Comparison of ENCODE assay signal across 8 cellular contexts in genomic region chr5:10565785-10566506, GRCh38. TPM values are rescaled to one million over a fixed set of nuclear protein-coding genes. Genes with fewer than 3 reads are reported as not detected.
A peak's percentile ranks its signal among the peaks of the same experiment; 100 is the strongest.
DNase-seq lines count a peak whose midpoint lies in the region; ATAC-seq and TF ChIP-seq lines count a peak whose summit lies in the region.

No MANE protein-coding gene starts in this region.

- no peaks in the 10 kb centered on the region for H3K9me3 Mint-ChIP-seq in activated naive CD4-positive, alpha-beta T cell treated with anti-CD3 and anti-CD28 coated beads, Interleukin-2, amount 10 ng/mL, durations not matched to agents 7 days and 5 days
- no peaks in the 10 kb centered on the region for H3K9me3 Mint-ChIP-seq in activated naive CD4-positive, alpha-beta T cell treated with anti-CD3 and anti-CD28 coated beads, Interleukin-2, amount 50 U/mL, for 72 hours
- no peaks in the 10 kb centered on the region for H3K9me3 Mint-ChIP-seq in type B pancreatic cell

- no peak overlapping the region for H3K27ac Mint-ChIP-seq in activated naive CD4-positive, alpha-beta T cell treated with anti-CD3 and anti-CD28 coated beads, Interleukin-2, amount 10 ng/mL, durations not matched to agents 7 days and 5 days
- H3K27ac Mint-ChIP-seq in activated naive CD4-positive, alpha-beta T cell treated with anti-CD3 and anti-CD28 coated beads, Interleukin-2, amount 50 U/mL, for 72 hours = peak overlapping the region in 1 of 2 donors; percentile 83
- no peak overlapping the region for H3K27ac Mint-ChIP-seq in type B pancreatic cell

- H3K4me1 Mint-ChIP-seq in activated naive CD4-positive, alpha-beta T cell treated with anti-CD3 and anti-CD28 coated beads, Interleukin-2, amount 10 ng/mL, durations not matched to agents 7 days and 5 days = peaks cover 24% of the 10 kb centered on the region
- peaks cover 14% of the 10 kb centered on the region for H3K4me1 Mint-ChIP-seq in type B pancreatic cell (ENCODE audit: unreplicated experiment)

- DNase-seq in activated naive CD4-positive, alpha-beta T cell treated with anti-CD3 and anti-CD28 coated beads, Interleukin-2, amount 10 ng/mL, durations not matched to agents 7 days and 5 days = peak; percentile 27
- DNase-seq in activated naive CD4-positive, alpha-beta T cell treated with anti-CD3 and anti-CD28 coated beads, Interleukin-2, amount 50 U/mL, for 72 hours (ENCODE audit: low spot score in 2 of 2) = no peak
- DNase-seq in WERI-Rb-1 (peak; percentile 49), type B pancreatic cell (ENCODE audit: extremely low spot score, unreplicated experiment) (no peak)
- DNase-seq in stimulated activated CD4-positive, alpha-beta T cell treated with anti-CD3 and anti-CD28 coated beads, Interleukin-15, amount 100 ng/mL, for 24 hours = no peak

- TF ChIP-seq CTCF in WERI-Rb-1 (IDR thresholded peaks at IDR 0.05; ENCODE audit: low read depth, low read length) (no peak), type B pancreatic cell (conservative IDR thresholded peaks at IDR 0.05) (no peak)

- peaks cover 38% of the 10 kb centered on the region for H3K36me3 ChIP-seq in WERI-Rb-1

- H3K27me3 ChIP-seq in WERI-Rb-1 (ENCODE audit: insufficient read depth, low read depth, severe bottlenecking) = no peaks in the 10 kb centered on the region

- no peaks in the 10 kb centered on the region for H3K36me3 Mint-ChIP-seq in activated naive CD4-positive, alpha-beta T cell treated with anti-CD3 and anti-CD28 coated beads, Interleukin-2, amount 10 ng/mL, durations not matched to agents 7 days and 5 days
- H3K36me3 Mint-ChIP-seq in activated naive CD4-positive, alpha-beta T cell treated with anti-CD3 and anti-CD28 coated beads, Interleukin-2, amount 50 U/mL, for 72 hours = peaks cover 4 to 5% of the 10 kb centered on the region in 2 donors
- H3K36me3 Mint-ChIP-seq in type B pancreatic cell = no peaks in the 10 kb centered on the region

- H3K27ac ChIP-seq in WERI-Rb-1 = peak overlapping the region; percentile 6; the same call in 1 of the 2 replicates

- peak overlapping the region; percentile 96 for H3K4me3 ChIP-seq in WERI-Rb-1 (ENCODE audit: low read depth, low read length)
- peak overlapping the region; percentile 16 for H3K4me3 ChIP-seq in iPS-18c (ENCODE audit: insufficient read depth, low read depth, low read length)

- CTCF ChIA-PET in activated naive CD4-positive, alpha-beta T cell treated with anti-CD3 and anti-CD28 coated beads, Interleukin-2, amount 10 ng/mL, durations not matched to agents 7 days and 5 days (lab: Charles Lee) = interaction anchor here (0.9 to 1.0 kb wide), 2 partner anchors 14 to 62 kb away, joined by 3 to 4 read pairs; no protein-coding TSS in a partner anchor

- ATAC-seq in activated naive CD4-positive, alpha-beta T cell treated with anti-CD3 and anti-CD28 coated beads, Interleukin-2, amount 50 U/mL, for 72 hours = no peak
- ATAC-seq in GM19395 (IDR thresholded peaks at IDR 0.05; ENCODE audit: unreplicated experiment) (no peak), HG03135 (IDR thresholded peaks at IDR 0.05; ENCODE audit: unreplicated experiment) (no peak)

- H3K4me3 Mint-ChIP-seq in activated naive CD4-positive, alpha-beta T cell treated with anti-CD3 and anti-CD28 coated beads, Interleukin-2, amount 10 ng/mL, durations not matched to agents 7 days and 5 days = peak overlapping the region; percentile 80
- H3K4me3 Mint-ChIP-seq in type B pancreatic cell = peak overlapping the region; percentile 85

- peaks cover 57% of the 10 kb centered on the region for H3K27me3 Mint-ChIP-seq in activated naive CD4-positive, alpha-beta T cell treated with anti-CD3 and anti-CD28 coated beads, Interleukin-2, amount 10 ng/mL, durations not matched to agents 7 days and 5 days
- peaks cover 31% of the 10 kb centered on the region for H3K27me3 Mint-ChIP-seq in type B pancreatic cell

- H3K9me3 ChIP-seq in WERI-Rb-1 (ENCODE audit: severe bottlenecking) (no peaks in the 10 kb centered on the region), iPS-18c (ENCODE audit: control insufficient read depth, insufficient read depth, low read length) (peaks cover 4% of the 10 kb centered on the region)

RNA-seq across cellular contexts. Expression of gene ANKRD33B, which starts 2.1 kb away (rescaled TPM):
- 1 to 10 TPM; 5.6 TPM for total RNA-seq in activated naive CD4-positive, alpha-beta T cell treated with anti-CD3 and anti-CD28 coated beads, Interleukin-2, amount 50 U/mL, for 72 hours
- 3.4 and 5.4 TPM in 2 replicates for total RNA-seq in type B pancreatic cell (ENCODE audit: low replicate concordance)

Comparison
In these comparisons a context has a peak if more than half of its experiments do, and no peak if none do; other contexts are left out.
1. DNase-seq: peak in activated naive CD4-positive, alpha-beta T cell treated with anti-CD3 and anti-CD28 coated beads, Interleukin-2, amount 10 ng/mL, durations not matched to agents 7 days and 5 days (single experiment) and WERI-Rb-1 (single experiment); none in activated naive CD4-positive, alpha-beta T cell treated with anti-CD3 and anti-CD28 coated beads, Interleukin-2, amount 50 U/mL, for 72 hours (0 of 2), type B pancreatic cell (single experiment) and stimulated activated CD4-positive, alpha-beta T cell treated with anti-CD3 and anti-CD28 coated beads, Interleukin-15, amount 100 ng/mL, for 24 hours (single experiment).